ENCODE assay signal across 15 cellular contexts in genomic region chr5:61467766-61468482, GRCh38.
DNase-seq lines count a peak whose midpoint lies in the region; ATAC-seq and TF ChIP-seq lines count a peak whose summit lies in the region.
"Had no signal": no experiment of that assay in that cellular context is flagged by ENCODE, and none has a peak within 500 bp of the region (broad histone marks: within the 10 kb centered on the region; RNA-seq: fewer than 3 reads in every experiment).

No MANE protein-coding gene starts in this region.

- H2BK5ac ChIP-seq in trophoblast cell (ENCODE audit: low read depth, low read length, poor library complexity): no peak overlapping the region

- ATAC-seq in HG02852 (IDR thresholded peaks at IDR 0.05; ENCODE audit: unreplicated experiment): no peak
- ATAC-seq: HepG2, natural killer cell had no signal

- no peaks in the 10 kb centered on the region for H3K79me1 ChIP-seq in trophoblast cell (ENCODE audit: low read length)

- in situ Hi-C loops in astrocyte of the spinal cord (cut with HindIII; ENCODE audit: low sequenced_read_pairs): no loop called here

- no peak overlapping the region for H2AFZ ChIP-seq in trophoblast cell (ENCODE audit: insufficient read depth, low read length, poor library complexity)

- H4K12ac ChIP-seq in trophoblast cell (ENCODE audit: low read depth, low read length): no peak overlapping the region

- no peak overlapping the region for H3K4me2 ChIP-seq in trophoblast cell (ENCODE audit: low read length)

- peaks cover 2% of the 10 kb centered on the region for H3K9me3 ChIP-seq in trophoblast cell (ENCODE audit: insufficient read depth, low read depth, low read length)
- H3K9me3 ChIP-seq: BE2C had no signal

- H3K4ac ChIP-seq in trophoblast cell (ENCODE audit: low read depth, low read length): no peak overlapping the region

- DNase-seq in AG09319 (ENCODE audit: extremely low read depth, low read depth) (peak; percentile 4), HT1080 (ENCODE audit: low read depth) (peak; percentile 44), astrocyte of the spinal cord (ENCODE audit: low read depth, low spot score) (peak; percentile 78), left kidney (ENCODE audit: low read depth, low spot score) (peak; percentile 76), NCI-H187 (lab: John Stamatoyannopoulos, UW) (no peak), trophoblast cell (no peak)
- no peak for DNase-seq in activated naive CD4-positive, alpha-beta T cell (lab: John Stamatoyannopoulos, UW)
- DNase-seq: aorta, BE2C, immature natural killer cell, natural killer cell, NCI-H187 treated with DMSO at 0.1 percent for 48 hours, OCI-M1 had no signal

- H3K27me3 ChIP-seq in trophoblast cell (ENCODE audit: insufficient read depth, low read length): no peaks in the 10 kb centered on the region
- H3K27me3 ChIP-seq: BE2C had no signal

- H3K4me1 ChIP-seq in trophoblast cell (ENCODE audit: control insufficient read depth in 1 of 2, insufficient read depth in 2 of 2, low read length in 2 of 2): peaks cover 2 to 4% of the 10 kb centered on the region in 2 experiments
- H3K4me1 ChIP-seq: BE2C had no signal

- H3K14ac ChIP-seq in trophoblast cell (ENCODE audit: low read length): no peak overlapping the region

- no peak overlapping the region for H4K8ac ChIP-seq in trophoblast cell (ENCODE audit: low read depth, low read length)

- H3K23ac ChIP-seq in trophoblast cell (ENCODE audit: low read length): no peak overlapping the region

- H3K4me3 ChIP-seq in astrocyte of the spinal cord (ENCODE audit: low read depth, low read length): no peak overlapping the region
- no peak overlapping the region for H3K4me3 ChIP-seq in trophoblast cell (ENCODE audit: low read depth, low read length)

- H3K79me2 ChIP-seq in trophoblast cell (ENCODE audit: control insufficient read depth, insufficient read depth, low read length, poor library complexity): no peaks in the 10 kb centered on the region

- no peaks in the 10 kb centered on the region for H3K36me3 ChIP-seq in trophoblast cell (ENCODE audit: control insufficient read depth in 1 of 2, insufficient read depth in 2 of 2, low read length in 2 of 2)
- H3K36me3 ChIP-seq: BE2C had no signal

- TF ChIP-seq CTCF in AG09319 (IDR thresholded peaks at IDR 0.05; ENCODE audit: low read depth, low read length): no peak
- no peak for TF ChIP-seq CTCF in astrocyte of the spinal cord (IDR thresholded peaks at IDR 0.05; ENCODE audit: low read depth, low read length)

- H4K91ac ChIP-seq in trophoblast cell (ENCODE audit: low read depth, low read length): no peak overlapping the region

- H3K27ac ChIP-seq in trophoblast cell (ENCODE audit: low read depth, low read length): no peak overlapping the region

- no peak overlapping the region for H2BK12ac ChIP-seq in trophoblast cell (ENCODE audit: low read length)

- no peak overlapping the region for H2BK120ac ChIP-seq in trophoblast cell (ENCODE audit: insufficient read depth, low read length, poor library complexity)

- no peak overlapping the region for H3K9ac ChIP-seq in trophoblast cell (ENCODE audit: low read length)

- H2AK5ac ChIP-seq in trophoblast cell (ENCODE audit: low read length): no peak overlapping the region

- no CpG with 5 or more reads among the region's 2 CpGs for WGBS in trophoblast cell (ENCODE audit: extremely low coverage, insufficient coverage, insufficient read length)

- H3K18ac ChIP-seq in trophoblast cell (ENCODE audit: low read length): no peak overlapping the region

Comparison
In these comparisons a context has a peak if more than half of its experiments do, and no peak if none do; other contexts are left out.
1. DNase-seq: peak in AG09319 (single experiment), HT1080 (single experiment), astrocyte of the spinal cord (single experiment) and left kidney (single experiment); none in activated naive CD4-positive, alpha-beta T cell (0 of 4), NCI-H187 (0 of 2) and trophoblast cell (0 of 2).